In the genomic region with DNA sequence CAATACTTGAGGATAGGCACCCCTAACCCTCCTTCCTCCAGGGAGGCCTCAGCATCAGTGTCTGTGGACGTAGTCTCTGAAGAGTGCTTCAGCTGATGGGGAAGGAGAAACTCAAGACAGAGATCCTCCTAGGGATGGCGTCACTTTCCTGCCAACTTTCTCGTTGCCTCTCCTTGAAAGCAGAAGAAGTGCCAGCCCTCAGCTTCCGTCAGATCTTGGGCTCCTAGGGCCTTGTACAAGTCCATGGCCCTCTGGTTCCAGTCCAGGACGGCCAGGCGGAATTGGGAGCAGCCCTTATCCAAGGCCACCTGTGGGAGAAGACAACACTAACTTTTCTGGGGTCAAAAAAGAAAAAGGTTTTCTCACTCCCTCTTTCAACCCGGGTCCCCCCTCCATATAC, we compare ENCODE assay signal across 8 cellular contexts. TPM values are rescaled to one million over a fixed set of nuclear protein-coding genes. Genes with fewer than 3 reads are reported as not detected.
A peak's percentile ranks its signal among the peaks of the same experiment; 100 is the strongest.
DNase-seq lines count a peak whose midpoint lies in the region; ATAC-seq, FAIRE-seq and TF ChIP-seq lines count a peak whose summit lies in the region.

No MANE protein-coding gene starts in this region.

- peaks cover 12 to 20% (median 13%) of the 10 kb centered on the region in 3 donors for H3K4me1 Mint-ChIP-seq in CD8-positive, alpha-beta memory T cell

- CTCF ChIA-PET in CD8-positive, alpha-beta memory T cell (lab: Charles Lee), result interaction anchor here (0.7 to 5.6 kb wide), 3 partner anchors 10 to 193 kb away, joined by 3 to 34 read pairs (median 25); partner anchors contain the start of genes FXR2, TP53 and WRAP53
- CTCF ChIA-PET in PC-9 (lab: Charles Lee), result no interaction called here

- no peaks in the 10 kb centered on the region for H3K9me2 ChIP-seq in PC-9 (ENCODE audit: insufficient read depth)

- POLR2A ChIA-PET in CD8-positive, alpha-beta memory T cell (lab: Charles Lee), result interaction anchor here (2.4 to 2.9 kb wide), 3 partner anchors 11 to 60 kb away, joined by 13 to 42 read pairs (median 31); partner anchors contain the start of genes FXR2, MPDU1 and TP53
- POLR2A ChIA-PET in PC-9 (lab: Charles Lee; ENCODE audit: unreplicated experiment), result no interaction called here

- H3F3A ChIP-seq in PC-9 (ENCODE audit: insufficient read depth, low read depth), result no peaks in the 10 kb centered on the region

- no peaks in the 10 kb centered on the region for H3K27me3 Mint-ChIP-seq in CD8-positive, alpha-beta memory T cell

- peaks cover 10% of the 10 kb centered on the region for H3K4me1 ChIP-seq in CD8-positive, alpha-beta memory T cell (ENCODE audit: insufficient read depth, low read length)
- H3K4me1 ChIP-seq in PC-9 (replicated peaks; ENCODE audit: insufficient read depth) (peaks cover 4% of the 10 kb centered on the region; the same call in 1 of the 2 replicates), neuron (ENCODE audit: insufficient read depth, low read length) (peaks cover 17% of the 10 kb centered on the region)

- peak overlapping the region in 4 of 8 donors; percentile 68 to 95 (median 90) for H3K27ac Mint-ChIP-seq in CD8-positive, alpha-beta memory T cell

- no peak for DNase-seq in CD8-positive, alpha-beta memory T cell
- DNase-seq in PC-9, result no peak
- no peak for DNase-seq in epithelial cell of proximal tubule (ENCODE audit: low read depth)
- DNase-seq in NCI-H1105 treated with DMSO at 0.1 percent for 48 hours (lab: John Stamatoyannopoulos, UW), result no peak
- DNase-seq in MG63, result no peak
- DNase-seq in HTR-8/SVneo (ENCODE audit: insufficient read length, low spot score), result no peak

- H3K4me3 Mint-ChIP-seq in CD8-positive, alpha-beta memory T cell, result peak overlapping the region; percentile 90 to 95 (median 93)

- peak overlapping the region; percentile 81 for H3K4me2 ChIP-seq in PC-9

- H2AFZ ChIP-seq in PC-9 (no peak overlapping the region), neuron (ENCODE audit: low read depth, low read length) (no peak overlapping the region)

- no peaks in the 10 kb centered on the region for H3K36me3 ChIP-seq in CD8-positive, alpha-beta memory T cell (ENCODE audit: insufficient read depth, low read length)
- H3K36me3 ChIP-seq in PC-9 (ENCODE audit: low read depth), result no peaks in the 10 kb centered on the region
- peaks cover 8% of the 10 kb centered on the region for H3K36me3 ChIP-seq in neuron (ENCODE audit: insufficient read depth, low read length)
- H3K36me3 ChIP-seq in MG63, result no peaks in the 10 kb centered on the region; the same call in 1 of the 2 replicates

- intact Hi-C loops in PC-9 (cut with micrococcal nuclease; ENCODE audit: unreplicated experiment), result no loop called here

- peaks cover 0 to 7% (median 0%) of the 10 kb centered on the region in 3 donors for H3K36me3 Mint-ChIP-seq in CD8-positive, alpha-beta memory T cell

- H3K27me3 ChIP-seq in CD8-positive, alpha-beta memory T cell (ENCODE audit: insufficient read depth, low read length, poor library complexity, severe bottlenecking), result no peaks in the 10 kb centered on the region
- H3K27me3 ChIP-seq in PC-9 (ENCODE audit: insufficient read depth, low read depth) (no peaks in the 10 kb centered on the region), neuron (ENCODE audit: insufficient read depth, low read length) (no peaks in the 10 kb centered on the region), MG63 (no peaks in the 10 kb centered on the region)

- H3K79me2 ChIP-seq in PC-9 (ENCODE audit: low read depth), result no peaks in the 10 kb centered on the region

- H3K27ac ChIP-seq in CD8-positive, alpha-beta memory T cell (ENCODE audit: low read depth, low read length), result no peak overlapping the region
- no peak overlapping the region for H3K27ac ChIP-seq in PC-9

- no peaks in the 10 kb centered on the region for H4K20me1 ChIP-seq in PC-9 (ENCODE audit: insufficient read depth)

- no peak overlapping the region for H3K4me3 ChIP-seq in CD8-positive, alpha-beta memory T cell (ENCODE audit: low read length)
- H3K4me3 ChIP-seq in PC-9 (no peak overlapping the region), epithelial cell of proximal tubule (ENCODE audit: low read depth, low read length) (peak overlapping the region; percentile 90), neuron (ENCODE audit: low read length) (peak overlapping the region; percentile 86), MG63 (no peak overlapping the region)

- BruUV-seq in PC-9 (replicated peaks; lab: Mats Ljungman, UMichigan), result no TSS peak

- H3K9me3 ChIP-seq in CD8-positive, alpha-beta memory T cell (ENCODE audit: low read length), result no peaks in the 10 kb centered on the region
- H3K9me3 ChIP-seq in PC-9 (ENCODE audit: insufficient read depth, low read depth), result no peaks in the 10 kb centered on the region
- no peaks in the 10 kb centered on the region for H3K9me3 ChIP-seq in neuron (ENCODE audit: low read length)
- H3K9me3 ChIP-seq in MG63, result no peaks in the 10 kb centered on the region

- ATAC-seq in HG03342 (IDR thresholded peaks at IDR 0.05; ENCODE audit: unreplicated experiment), result no peak

- no peak for FAIRE-seq in HTR-8/SVneo (lab: Jason Lieb, UNC)

- H3K9me3 Mint-ChIP-seq in CD8-positive, alpha-beta memory T cell, result no peaks in the 10 kb centered on the region

- TF ChIP-seq CTCF in PC-9 (conservative IDR thresholded peaks at IDR 0.05) (no peak), epithelial cell of proximal tubule (conservative IDR thresholded peaks at IDR 0.05; ENCODE audit: low read depth, low read length) (no peak)

RNA-seq across cellular contexts. Expression of gene SAT2, which starts 1.3 kb away (rescaled TPM):
- 10 to 100 TPM; 18.4 to 21.6 TPM for total RNA-seq in CD8-positive, alpha-beta memory T cell
- polyA plus RNA-seq in CD8-positive, alpha-beta memory T cell, result 37.0 TPM
- 52.0 and 68.7 TPM in 2 replicates for total RNA-seq in PC-9 (2021)
- 32.6 and 43.4 TPM in 2 replicates for total RNA-seq in epithelial cell of proximal tubule
- 16.0 and 20.1 TPM in 2 replicates for total RNA-seq in MG63 (2014; rRNA removed; shearing (Covaris generic); ENCODE audit: low replicate concordance)

RNA-seq across cellular contexts. Expression of gene SHBG, which starts 3.6 kb away (rescaled TPM):
- total RNA-seq in CD8-positive, alpha-beta memory T cell, result not detected
- not detected for polyA plus RNA-seq in CD8-positive, alpha-beta memory T cell
- total RNA-seq in PC-9 (2021), result 0.52 and 1.0 TPM in 2 replicates
- not detected in 2 replicates for total RNA-seq in epithelial cell of proximal tubule
- not detected in 2 replicates for total RNA-seq in MG63 (2014; rRNA removed; shearing (Covaris generic); ENCODE audit: low replicate concordance)

RNA-seq across cellular contexts. Expression of gene FXR2, which starts 11.6 kb away (rescaled TPM):
- total RNA-seq in CD8-positive, alpha-beta memory T cell, result 10 to 100 TPM; 45.7 to 45.9 TPM
- polyA plus RNA-seq in CD8-positive, alpha-beta memory T cell, result 20.4 TPM
- total RNA-seq in PC-9 (2021) (61.5 and 63.7 TPM in 2 replicates), epithelial cell of proximal tubule (49.9 and 53.6 TPM in 2 replicates)
- 26.8 and 49.5 TPM in 2 replicates for total RNA-seq in MG63 (2014; rRNA removed; shearing (Covaris generic); ENCODE audit: low replicate concordance)

RNA-seq across cellular contexts. Expression of gene ATP1B2, which starts 24.4 kb away (rescaled TPM):
- total RNA-seq in CD8-positive, alpha-beta memory T cell, result under 1 TPM; 0.40 to 0.53 TPM
- polyA plus RNA-seq in CD8-positive, alpha-beta memory T cell, result not detected
- total RNA-seq in PC-9 (2021) (0.63 and 0.73 TPM in 2 replicates), epithelial cell of proximal tubule (not detected in 2 replicates)
- total RNA-seq in MG63 (2014; rRNA removed; shearing (Covaris generic); ENCODE audit: low replicate concordance), result not detected in 2 replicates

RNA-seq across cellular contexts. Expression of gene SOX15, which starts 36.4 kb away (rescaled TPM):
- total RNA-seq in CD8-positive, alpha-beta memory T cell, result under 1 TPM; 0.29 to 0.31 TPM
- not detected for polyA plus RNA-seq in CD8-positive, alpha-beta memory T cell
- total RNA-seq in PC-9 (2021) (80.9 and 124 TPM in 2 replicates), epithelial cell of proximal tubule (18.7 and 19.0 TPM in 2 replicates)
- 0.23 TPM in 1 of 2 replicates, not detected in the other for total RNA-seq in MG63 (2014; rRNA removed; shearing (Covaris generic); ENCODE audit: low replicate concordance)

Comparison
In these comparisons a context has a peak if more than half of its experiments do, and no peak if none do; other contexts are left out.
1. H3K4me3 ChIP-seq: peak in epithelial cell of proximal tubule (single experiment) and neuron (single experiment); none in CD8-positive, alpha-beta memory T cell (single experiment), PC-9 (single experiment) and MG63 (single experiment).